ENCODE assay signal across 2 cellular contexts in the genomic region with DNA sequence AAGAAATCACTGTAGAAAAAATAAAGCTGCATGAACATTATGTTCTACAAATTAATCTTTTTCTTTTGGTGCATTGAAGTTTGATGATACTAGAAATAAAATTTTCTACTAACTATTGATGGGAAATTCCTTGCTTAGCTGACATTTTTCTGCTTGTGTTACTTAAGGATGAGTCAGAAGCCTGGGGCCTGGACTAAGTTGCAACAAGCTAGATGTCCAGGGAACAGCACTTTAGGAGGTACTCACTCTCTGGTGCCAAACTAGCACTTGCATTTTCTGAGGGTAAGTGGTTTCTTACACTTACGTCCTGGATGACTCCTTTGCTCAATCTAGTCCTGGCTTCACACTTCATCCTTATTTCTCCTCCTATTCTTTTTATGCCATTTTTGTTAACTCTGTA.
TF ChIP-seq lines count a peak whose summit lies in the region.

No MANE protein-coding gene starts in this region.

TF ChIP-seq in SK-N-SH treated with all-trans-retinoic acid at 6 μM for 48 hours, 23 proteins besides CTCF, POLR2A, EP300 and RAD21 (continued from another document):
- TF ChIP-seq, protein P1, sequence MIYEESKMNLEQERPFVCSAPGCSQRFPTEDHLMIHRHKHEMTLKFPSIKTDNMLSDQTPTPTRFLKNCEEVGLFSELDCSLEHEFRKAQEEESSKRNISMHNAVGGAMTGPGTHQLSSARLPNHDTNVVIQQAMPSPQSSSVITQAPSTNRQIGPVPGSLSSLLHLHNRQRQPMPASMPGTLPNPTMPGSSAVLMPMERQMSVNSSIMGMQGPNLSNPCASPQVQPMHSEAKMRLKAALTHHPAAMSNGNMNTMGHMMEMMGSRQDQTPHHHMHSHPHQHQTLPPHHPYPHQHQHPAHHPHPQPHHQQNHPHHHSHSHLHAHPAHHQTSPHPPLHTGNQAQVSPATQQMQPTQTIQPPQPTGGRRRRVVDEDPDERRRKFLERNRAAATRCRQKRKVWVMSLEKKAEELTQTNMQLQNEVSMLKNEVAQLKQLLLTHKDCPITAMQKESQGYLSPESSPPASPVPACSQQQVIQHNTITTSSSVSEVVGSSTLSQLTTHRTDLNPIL (CRISPR knock-in tag; IDR thresholded peaks at IDR 0.05; ENCODE audit: low read depth), result no peak
- TF ChIP-seq, protein P2, sequence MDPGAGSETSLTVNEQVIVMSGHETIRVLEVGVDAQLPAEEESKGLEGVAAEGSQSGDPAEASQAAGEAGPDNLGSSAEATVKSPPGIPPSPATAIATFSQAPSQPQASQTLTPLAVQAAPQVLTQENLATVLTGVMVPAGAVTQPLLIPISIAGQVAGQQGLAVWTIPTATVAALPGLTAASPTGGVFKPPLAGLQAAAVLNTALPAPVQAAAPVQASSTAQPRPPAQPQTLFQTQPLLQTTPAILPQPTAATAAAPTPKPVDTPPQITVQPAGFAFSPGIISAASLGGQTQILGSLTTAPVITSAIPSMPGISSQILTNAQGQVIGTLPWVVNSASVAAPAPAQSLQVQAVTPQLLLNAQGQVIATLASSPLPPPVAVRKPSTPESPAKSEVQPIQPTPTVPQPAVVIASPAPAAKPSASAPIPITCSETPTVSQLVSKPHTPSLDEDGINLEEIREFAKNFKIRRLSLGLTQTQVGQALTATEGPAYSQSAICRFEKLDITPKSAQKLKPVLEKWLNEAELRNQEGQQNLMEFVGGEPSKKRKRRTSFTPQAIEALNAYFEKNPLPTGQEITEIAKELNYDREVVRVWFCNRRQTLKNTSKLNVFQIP (CRISPR knock-in tag; IDR thresholded peaks at IDR 0.05; ENCODE audit: borderline replicate concordance, low read depth), result no peak
- TF ChIP-seq TOX (CRISPR knock-in tag; IDR thresholded peaks at IDR 0.05; ENCODE audit: borderline replicate concordance) (no peak), ZC3H10 (CRISPR knock-in tag; IDR thresholded peaks at IDR 0.05) (no peak), TCF4 (CRISPR knock-in tag; IDR thresholded peaks at IDR 0.05; ENCODE audit: borderline replicate concordance) (no peak), ZFP30 (CRISPR knock-in tag; IDR thresholded peaks at IDR 0.05) (no peak), GLIS3 (CRISPR knock-in tag; IDR thresholded peaks at IDR 0.05) (no peak)
- TF ChIP-seq, protein P3, sequence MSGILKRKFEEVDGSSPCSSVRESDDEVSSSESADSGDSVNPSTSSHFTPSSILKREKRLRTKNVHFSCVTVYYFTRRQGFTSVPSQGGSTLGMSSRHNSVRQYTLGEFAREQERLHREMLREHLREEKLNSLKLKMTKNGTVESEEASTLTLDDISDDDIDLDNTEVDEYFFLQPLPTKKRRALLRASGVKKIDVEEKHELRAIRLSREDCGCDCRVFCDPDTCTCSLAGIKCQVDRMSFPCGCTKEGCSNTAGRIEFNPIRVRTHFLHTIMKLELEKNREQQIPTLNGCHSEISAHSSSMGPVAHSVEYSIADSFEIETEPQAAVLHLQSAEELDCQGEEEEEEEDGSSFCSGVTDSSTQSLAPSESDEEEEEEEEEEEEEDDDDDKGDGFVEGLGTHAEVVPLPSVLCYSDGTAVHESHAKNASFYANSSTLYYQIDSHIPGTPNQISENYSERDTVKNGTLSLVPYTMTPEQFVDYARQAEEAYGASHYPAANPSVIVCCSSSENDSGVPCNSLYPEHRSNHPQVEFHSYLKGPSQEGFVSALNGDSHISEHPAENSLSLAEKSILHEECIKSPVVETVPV (CRISPR knock-in tag; IDR thresholded peaks at IDR 0.05), result no peak

TF ChIP-seq in SK-N-SH, 30 proteins besides CTCF, POLR2A, EP300 and RAD21 (continued from another document):
- TF ChIP-seq, protein P4, sequence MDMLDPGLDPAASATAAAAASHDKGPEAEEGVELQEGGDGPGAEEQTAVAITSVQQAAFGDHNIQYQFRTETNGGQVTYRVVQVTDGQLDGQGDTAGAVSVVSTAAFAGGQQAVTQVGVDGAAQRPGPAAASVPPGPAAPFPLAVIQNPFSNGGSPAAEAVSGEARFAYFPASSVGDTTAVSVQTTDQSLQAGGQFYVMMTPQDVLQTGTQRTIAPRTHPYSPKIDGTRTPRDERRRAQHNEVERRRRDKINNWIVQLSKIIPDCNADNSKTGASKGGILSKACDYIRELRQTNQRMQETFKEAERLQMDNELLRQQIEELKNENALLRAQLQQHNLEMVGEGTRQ (IDR thresholded peaks at IDR 0.05; ENCODE audit: borderline replicate concordance, low read depth, low read length), result no peak
- TF ChIP-seq MXI1 (IDR thresholded peaks at IDR 0.05; ENCODE audit: low read depth, low read length) (no peak), GATA2 (CRISPR knock-in tag; IDR thresholded peaks at IDR 0.05) (no peak), TCF12 (IDR thresholded peaks at IDR 0.05) (no peak), TEAD4 (IDR thresholded peaks at IDR 0.05; ENCODE audit: borderline replicate concordance, insufficient read depth) (no peak), REST (IDR thresholded peaks at IDR 0.05; ENCODE audit: low read depth, low read length) (no peak), FOSL2 (IDR thresholded peaks at IDR 0.05; ENCODE audit: borderline replicate concordance, low read depth) (no peak), FOXJ3 (CRISPR knock-in tag; IDR thresholded peaks at IDR 0.05) (no peak), MEF2A (IDR thresholded peaks at IDR 0.05; ENCODE audit: borderline replicate concordance, low read depth) (no peak), NRF1 (IDR thresholded peaks at IDR 0.05; ENCODE audit: low read depth, low read length) (no peak)
